Comparison of ENCODE assay signal across 8 cellular contexts in the genomic region with DNA sequence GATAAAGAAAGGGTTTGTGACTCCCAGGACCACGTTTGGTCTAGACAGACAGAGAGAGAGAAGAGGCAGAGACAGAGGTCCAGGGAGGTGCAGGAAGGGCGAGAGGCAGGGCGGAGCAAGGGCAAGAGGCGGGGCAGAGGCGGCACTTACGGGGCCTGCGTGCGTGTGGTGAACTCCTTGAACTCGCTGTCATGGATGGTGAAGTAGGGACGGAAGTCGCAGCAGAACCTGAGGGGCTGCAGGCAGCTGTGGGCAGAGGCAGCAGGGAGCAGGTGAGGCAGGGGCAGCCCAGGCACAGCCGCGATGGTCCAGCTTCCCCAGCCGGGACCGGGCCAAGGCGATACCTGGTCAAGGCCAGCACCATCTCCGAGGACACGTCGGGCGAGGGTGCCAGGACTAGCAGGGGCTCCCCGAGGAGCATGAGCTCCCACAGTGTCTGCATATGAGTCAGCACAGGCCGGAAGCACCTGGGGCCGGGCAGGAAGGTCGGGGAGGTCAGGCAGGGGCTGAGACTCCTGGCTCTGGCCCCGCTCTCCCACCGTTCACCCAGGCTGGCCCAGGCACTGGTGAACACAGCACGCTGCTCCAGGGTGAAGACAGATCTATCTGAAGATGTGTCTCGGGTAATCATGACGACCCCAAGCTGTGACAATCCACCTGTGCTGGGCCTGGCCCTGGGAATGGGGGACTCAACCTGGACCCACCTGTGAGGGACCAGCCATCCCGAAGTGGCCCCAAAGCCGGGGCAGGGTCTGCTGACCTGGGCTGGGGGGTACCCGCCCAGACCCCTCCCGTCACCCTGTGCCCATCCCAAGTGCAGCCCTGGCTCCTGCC. TPM values are rescaled to one million over a fixed set of nuclear protein-coding genes. Genes with fewer than 3 reads are reported as not detected.
A peak's percentile ranks its signal among the peaks of the same experiment; 100 is the strongest.
DNase-seq lines count a peak whose midpoint lies in the region; ATAC-seq and TF ChIP-seq lines count a peak whose summit lies in the region.

No MANE protein-coding gene starts in this region.

- DNase-seq in OCI-LY7 (ENCODE audit: low spot score) (peak; percentile 93), mesenteric fat pad (ENCODE audit: low spot score) (peak; percentile 90), stomach (peak; percentile 54), NCI-H1048 (lab: John Stamatoyannopoulos, UW) (no peak), ascending aorta (ENCODE audit: low spot score in 2 of 2) (no peak)
- peak; percentile 42 to 54 for DNase-seq in activated T-helper 1 cell treated with anti-CD3 and anti-CD28 coated beads, Interleukin-2, amount 50 U/mL, for 16 hours (ENCODE audit: low read depth in 1 of 2, low spot score in 1 of 2)

- H2AFZ ChIP-seq in OCI-LY7 (ENCODE audit: low read length) = no peak overlapping the region

- ATAC-seq in GM18498 (IDR thresholded peaks at IDR 0.05; ENCODE audit: unreplicated experiment) = peak; percentile 87
- ATAC-seq in HG02678 (IDR thresholded peaks at IDR 0.05; ENCODE audit: unreplicated experiment) = peak; percentile 72

- no peak for TF ChIP-seq POLR2A in stomach (IDR thresholded peaks at IDR 0.05)

- H3K4me3 ChIP-seq in OCI-LY7 (ENCODE audit: low read depth, low read length, poor library complexity, severe bottlenecking) (peak overlapping the region; percentile 71), stomach (peak overlapping the region in 3 of 4 donors; percentile 13 to 23 (median 20)), ascending aorta (peak overlapping the region in 1 of 2 donors; percentile 25)

- BruUV-seq in OCI-LY7 (replicated peaks; lab: Mats Ljungman, UMichigan) = no TSS peak

- CTCF ChIA-PET in OCI-LY7 (lab: Charles Lee; ENCODE audit: unreplicated experiment) = interaction anchor here (0.6 to 1.2 kb wide), 2 partner anchors 11 to 42 kb away, joined by 3 to 10 read pairs; no protein-coding TSS in a partner anchor

- POLR2A ChIA-PET in OCI-LY7 (lab: Charles Lee) = interaction anchor here (1.2 to 2.6 kb wide), 2 partner anchors 11 to 38 kb away, joined by 4 to 10 read pairs; no protein-coding TSS in a partner anchor

- TF ChIP-seq CTCF in OCI-LY7 (conservative IDR thresholded peaks at IDR 0.05; ENCODE audit: low read length) (no peak), stomach (IDR thresholded peaks at IDR 0.05) (no peak), ascending aorta (IDR thresholded peaks at IDR 0.05) (no peak)

- no peaks in the 10 kb centered on the region for H3K27me3 ChIP-seq in stomach
- no peaks in the 10 kb centered on the region for H3K27me3 ChIP-seq in ascending aorta

- intact Hi-C loops in OCI-LY7 (cut with micrococcal nuclease; ENCODE audit: unreplicated experiment) (loop anchor here (1.0 to 5.0 kb wide), 3 partner anchors 13 to 122 kb away; partner anchors contain the start of gene DENND6B), stomach (cut with DNase I; ENCODE audit: low total_unique reads) (no loop called here), ascending aorta (cut with DNase I) (no loop called here)

- H3K4me2 ChIP-seq in OCI-LY7 (ENCODE audit: low read length) = peak overlapping the region; percentile 96

- 59 to 76% (median 75%) methylated on average over 23 to 33 of the region's 33 CpGs for WGBS in stomach, 5 donors

- H4K20me1 ChIP-seq in OCI-LY7 (ENCODE audit: insufficient read depth, low read length) = no peaks in the 10 kb centered on the region

- H3K79me2 ChIP-seq in OCI-LY7 (ENCODE audit: insufficient read depth, low read depth, low read length) = no peaks in the 10 kb centered on the region

- H3K27ac ChIP-seq in OCI-LY7 (ENCODE audit: low read depth, low read length, poor library complexity, severe bottlenecking) (peak overlapping the region; percentile 91), stomach (peak overlapping the region in 4 of 5 donors; percentile 37 to 64 (median 47)), ascending aorta (no peak overlapping the region)

- no peaks in the 10 kb centered on the region for H3K9me2 ChIP-seq in OCI-LY7 (ENCODE audit: insufficient read depth, low read length)

- H3K4me1 ChIP-seq in OCI-LY7 (ENCODE audit: insufficient read depth, low read length, poor library complexity, severe bottlenecking) (peaks cover 64% of the 10 kb centered on the region), stomach (peaks cover 0 to 17% (median 5%) of the 10 kb centered on the region in 4 donors), ascending aorta (no peaks in the 10 kb centered on the region)

- TF ChIP-seq EP300 in stomach (IDR thresholded peaks at IDR 0.05) = no peak

- H3K9me3 ChIP-seq in OCI-LY7 (ENCODE audit: low read length) = no peaks in the 10 kb centered on the region
- H3K9me3 ChIP-seq in stomach = no peaks in the 10 kb centered on the region
- no peaks in the 10 kb centered on the region for H3K9me3 ChIP-seq in ascending aorta

- H3K36me3 ChIP-seq in OCI-LY7 (ENCODE audit: insufficient read depth, low read length) (no peaks in the 10 kb centered on the region), stomach (peaks cover 0 to 18% (median 4%) of the 10 kb centered on the region in 4 donors), ascending aorta (no peaks in the 10 kb centered on the region)

RNA-seq across cellular contexts. Expression of gene PLXNB2, which starts 7.2 kb away (rescaled TPM):
- total RNA-seq in OCI-LY7 (2014; rRNA removed; shearing (Covaris generic)) = 10.7 and 13.6 TPM in 2 replicates
- total RNA-seq in OCI-LY7 (2022) (38.9 and 39.2 TPM in 2 replicates), mesenteric fat pad (108 TPM), stomach (100 to 1,000 TPM; 105 to 648 (median 400) TPM), ascending aorta (287 TPM)
- polyA plus RNA-seq in stomach = 100 to 1,000 TPM in 2 of 3 donors, 10 to 100 TPM in 1; 50.3 to 197 (median 147) TPM

RNA-seq across cellular contexts. Expression of gene DENND6B, which starts 12.1 kb away (rescaled TPM):
- total RNA-seq in OCI-LY7 (2014; rRNA removed; shearing (Covaris generic)) = 25.0 and 31.6 TPM in 2 replicates
- total RNA-seq in OCI-LY7 (2022) = 38.1 and 45.0 TPM in 2 replicates
- total RNA-seq in mesenteric fat pad = 2.2 TPM
- total RNA-seq in stomach = 10 to 100 TPM in 2 of 5 donors, 1 to 10 TPM in 3; 2.2 to 13.4 (median 2.5) TPM
- polyA plus RNA-seq in stomach = 1 to 10 TPM; 2.0 to 7.6 (median 5.5) TPM
- total RNA-seq in ascending aorta = 1.4 TPM

RNA-seq across cellular contexts. Expression of gene PPP6R2, which starts 28.5 kb away (rescaled TPM):
- 55.0 and 64.5 TPM in 2 replicates for total RNA-seq in OCI-LY7 (2014; rRNA removed; shearing (Covaris generic))
- total RNA-seq in OCI-LY7 (2022) = 62.3 and 65.8 TPM in 2 replicates
- total RNA-seq in mesenteric fat pad = 45.3 TPM
- 100 to 1,000 TPM in 3 of 5 donors, 10 to 100 TPM in 2; 54.9 to 243 (median 151) TPM for total RNA-seq in stomach
- polyA plus RNA-seq in stomach = 10 to 100 TPM; 24.4 to 36.5 (median 28.7) TPM
- 55.5 TPM for total RNA-seq in ascending aorta

RNA-seq across cellular contexts. Expression of gene MAPK11, which starts 44.5 kb away (rescaled TPM):
- total RNA-seq in OCI-LY7 (2014; rRNA removed; shearing (Covaris generic)) = 12.0 and 13.0 TPM in 2 replicates
- total RNA-seq in OCI-LY7 (2022) (18.6 and 19.7 TPM in 2 replicates), mesenteric fat pad (24.2 TPM), stomach (10 to 100 TPM in 1 of 5 donors, 1 to 10 TPM in 2, under 1 TPM in 1, not detected in 1; 0.29 to 10.1 (median 5.7) TPM), ascending aorta (117 TPM)
- polyA plus RNA-seq in stomach = 10 to 100 TPM in 2 of 3 donors, 1 to 10 TPM in 1; 8.5 to 13.6 (median 12.3) TPM

RNA-seq across cellular contexts. Expression of gene MAPK12, which starts 53.2 kb away (rescaled TPM):
- total RNA-seq in OCI-LY7 (2014; rRNA removed; shearing (Covaris generic)) = 90.8 and 93.6 TPM in 2 replicates
- 84.9 and 90.1 TPM in 2 replicates for total RNA-seq in OCI-LY7 (2022)
- total RNA-seq in mesenteric fat pad = 20.0 TPM
- 10 to 100 TPM in 2 of 5 donors, 1 to 10 TPM in 3; 5.2 to 49.6 (median 9.3) TPM for total RNA-seq in stomach
- 1 to 10 TPM; 4.7 to 9.3 (median 7.1) TPM for polyA plus RNA-seq in stomach
- 29.4 TPM for total RNA-seq in ascending aorta

Comparison
In these comparisons a context has a peak if more than half of its experiments do, and no peak if none do; other contexts are left out.
1. DNase-seq: peak in OCI-LY7 (single experiment), activated T-helper 1 cell treated with anti-CD3 and anti-CD28 coated beads, Interleukin-2, amount 50 U/mL, for 16 hours (2 of 2), mesenteric fat pad (single experiment) and stomach (single experiment); none in NCI-H1048 (single experiment) and ascending aorta (0 of 2).
2. H3K27ac ChIP-seq: peak in OCI-LY7 (single experiment) and stomach (4 of 5); none in ascending aorta (0 of 2).